ENCODE assay signal across 19 cellular contexts in genomic region chr17:1676401-1676800, GRCh38. TPM values are rescaled to one million over a fixed set of nuclear protein-coding genes. Genes with fewer than 3 reads are reported as not detected.
DNase-seq lines count a peak whose midpoint lies in the region; ATAC-seq, FAIRE-seq and TF ChIP-seq lines count a peak whose summit lies in the region.
"Had no signal": no experiment of that assay in that cellular context is flagged by ENCODE, and none has a peak within 500 bp of the region (broad histone marks: within the 10 kb centered on the region; RNA-seq: fewer than 3 reads in every experiment).

No MANE protein-coding gene starts in this region.

- no peak for ATAC-seq in pancreas
- ATAC-seq: GM23338 had no signal

- WGBS in mammary epithelial cell (ENCODE audit: low coverage, missing lambda C conversion rate) = 98% methylated on average over 5 of the region's 13 CpGs
- WGBS in pancreas, 2 donors = 90 to 96% methylated on average over 13 of the region's 13 CpGs

- H3K4me1 Mint-ChIP-seq in MCF 10A (ENCODE audit: insufficient read depth, unreplicated experiment) = no peaks in the 10 kb centered on the region
- no peaks in the 10 kb centered on the region for H3K4me1 Mint-ChIP-seq in astrocyte (ENCODE audit: low read depth, unreplicated experiment)
- H3K4me1 Mint-ChIP-seq in nephron progenitor cell = no peaks in the 10 kb centered on the region
- H3K4me1 Mint-ChIP-seq: GM23338 had no signal

- intact Hi-C loops in MCF 10A (cut with micrococcal nuclease) = no loop called here
- intact Hi-C loops in mammary epithelial cell (cut with micrococcal nuclease) = no loop called here
- intact Hi-C loops in pancreas (cut with DNase I) = no loop called here

- H3K4me3 ChIP-seq in mammary epithelial cell (replicated peaks in 1 of 3; ENCODE audit: insufficient read depth in 1 of 3, low read depth in 2 of 3, low read length in 3 of 3) (no peak overlapping the region), astrocyte (ENCODE audit: insufficient read depth, low read depth, low read length) (no peak overlapping the region), pancreas (no peak overlapping the region)
- H3K4me3 ChIP-seq: BLaER1 treated with 17β-estradiol and CSF1 and Interleukin-3, amounts not matched to agents 10 nM and 100 nM; GM23338 had no signal

- H3K9ac ChIP-seq in mammary epithelial cell (ENCODE audit: insufficient read depth, low read length) (no peak overlapping the region), astrocyte (ENCODE audit: low read length) (no peak overlapping the region)
- H3K9ac ChIP-seq: BLaER1 treated with 17β-estradiol and CSF1 and Interleukin-3, amounts not matched to agents 10 nM and 100 nM had no signal

- POLR2A ChIA-PET in MCF 10A (lab: Yijun Ruan, JAX) = no interaction called here

- H3K9me3 ChIP-seq in mammary epithelial cell (replicated peaks; ENCODE audit: insufficient read depth, low read length) = no peaks in the 10 kb centered on the region
- H3K9me3 ChIP-seq in astrocyte (ENCODE audit: insufficient read depth, low read depth, low read length) = no peaks in the 10 kb centered on the region
- H3K9me3 ChIP-seq in pancreas = no peaks in the 10 kb centered on the region
- H3K9me3 ChIP-seq: BLaER1 treated with 17β-estradiol and CSF1 and Interleukin-3, amounts not matched to agents 10 nM and 100 nM had no signal

- H3K36me3 Mint-ChIP-seq in MCF 10A (ENCODE audit: insufficient read depth, unreplicated experiment) (peaks cover 98% of the 10 kb centered on the region), astrocyte (ENCODE audit: low read depth, unreplicated experiment) (peaks cover 47% of the 10 kb centered on the region), nephron progenitor cell (ENCODE audit: low read depth) (peaks cover 91% of the 10 kb centered on the region)

- CTCF ChIA-PET in MCF 10A (lab: Yijun Ruan, JAX) (interaction anchor here (0.7 kb wide), 1 partner anchor 123 kb away, joined by 4 read pairs; no protein-coding TSS in a partner anchor), mammary epithelial cell (lab: Charles Lee; ENCODE audit: low non-redundant PET) (no interaction called here)

- FAIRE-seq in astrocyte (lab: Jason Lieb, UNC) (no peak), pancreas (lab: Jason Lieb, UNC) (no peak)
- FAIRE-seq: D721Med, GM19239, H54 had no signal

- dilution Hi-C loops in mammary epithelial cell (cut with HindIII; ENCODE audit: low sequenced_read_pairs) = loop anchor here (5.0 kb wide), 1 partner anchor 36 kb away; the partner anchor contains the start of gene TLCD2

- H3K9me3 Mint-ChIP-seq in MCF 10A (ENCODE audit: unreplicated experiment) = no peaks in the 10 kb centered on the region
- H3K9me3 Mint-ChIP-seq in astrocyte (ENCODE audit: unreplicated experiment) = no peaks in the 10 kb centered on the region
- H3K9me3 Mint-ChIP-seq in nephron progenitor cell = no peaks in the 10 kb centered on the region
- H3K9me3 Mint-ChIP-seq: CD8-positive, alpha-beta memory T cell; GM23338 had no signal

- no peak for DNase-seq in MCF 10A (ENCODE audit: unreplicated experiment)
- DNase-seq in mammary epithelial cell = no peak
- no peak for DNase-seq in astrocyte (ENCODE audit: low read depth)
- no peak for DNase-seq in nephron progenitor cell
- no peak for DNase-seq in pancreas
- no peak for DNase-seq in glomerular visceral epithelial cell (ENCODE audit: extremely low spot score)
- no peak for DNase-seq in DMS53 treated with DMSO at 0.1 percent for 48 hours (lab: John Stamatoyannopoulos, UW; ENCODE audit: unreplicated experiment)
- DNase-seq: 8988T; CD8-positive, alpha-beta memory T cell; COR-L47; DMS79; GDM1; HCEC 1CT had no signal

- H4K20me1 ChIP-seq in mammary epithelial cell (ENCODE audit: insufficient read depth, low read length) = no peaks in the 10 kb centered on the region
- H4K20me1 ChIP-seq in astrocyte (ENCODE audit: insufficient read depth, low read length) = peaks cover 64% of the 10 kb centered on the region

- no peak overlapping the region for H3K27ac Mint-ChIP-seq in MCF 10A (ENCODE audit: low read depth, unreplicated experiment)
- H3K27ac Mint-ChIP-seq in astrocyte (ENCODE audit: unreplicated experiment) = peak overlapping the region; percentile 20
- H3K27ac Mint-ChIP-seq in nephron progenitor cell = peak overlapping the region; percentile 51
- H3K27ac Mint-ChIP-seq: GM23338 had no signal

- H3K4me3 Mint-ChIP-seq in MCF 10A (ENCODE audit: unreplicated experiment) = no peak overlapping the region
- no peak overlapping the region for H3K4me3 Mint-ChIP-seq in astrocyte (ENCODE audit: unreplicated experiment)
- H3K4me3 Mint-ChIP-seq in nephron progenitor cell = no peak overlapping the region
- H3K4me3 Mint-ChIP-seq: CD8-positive, alpha-beta memory T cell; GM23338 had no signal

- H3K36me3 ChIP-seq in mammary epithelial cell (ENCODE audit: insufficient read depth, low read length) = peaks cover 81% of the 10 kb centered on the region
- peaks cover 83% of the 10 kb centered on the region for H3K36me3 ChIP-seq in astrocyte (ENCODE audit: insufficient read depth, low read length)
- peaks cover 29 to 97% (median 88%) of the 10 kb centered on the region in 3 donors for H3K36me3 ChIP-seq in pancreas

- H3K27me3 Mint-ChIP-seq in MCF 10A (ENCODE audit: insufficient read depth, unreplicated experiment) (no peaks in the 10 kb centered on the region), astrocyte (ENCODE audit: low read depth, unreplicated experiment) (no peaks in the 10 kb centered on the region), nephron progenitor cell (ENCODE audit: low read depth, poor library complexity) (no peaks in the 10 kb centered on the region)
- H3K27me3 Mint-ChIP-seq: CD8-positive, alpha-beta memory T cell had no signal

- H3K4me1 ChIP-seq in mammary epithelial cell (ENCODE audit: insufficient read depth, low read length) (no peaks in the 10 kb centered on the region), astrocyte (ENCODE audit: insufficient read depth, low read length) (peaks cover 3% of the 10 kb centered on the region), pancreas (no peaks in the 10 kb centered on the region)
- H3K4me1 ChIP-seq: BLaER1 treated with 17β-estradiol and CSF1 and Interleukin-3, amounts not matched to agents 10 nM and 100 nM had no signal

- in situ Hi-C loops in mammary epithelial cell (cut with MboI; ENCODE audit: low sequenced_read_pairs in 2 of 2) = no loop called here

- H2AFZ ChIP-seq in mammary epithelial cell (ENCODE audit: low read depth, low read length) (no peak overlapping the region), astrocyte (ENCODE audit: low read depth, low read length) (no peak overlapping the region)
- H2AFZ ChIP-seq: GM23338 had no signal

- H3K79me2 ChIP-seq in mammary epithelial cell (ENCODE audit: insufficient read depth, low read length) (peaks cover 54% of the 10 kb centered on the region), astrocyte (ENCODE audit: insufficient read depth, low read length) (peaks cover 35% of the 10 kb centered on the region)

- no peaks in the 10 kb centered on the region for H3K27me3 ChIP-seq in mammary epithelial cell (ENCODE audit: insufficient read depth, low read length)
- H3K27me3 ChIP-seq in astrocyte (ENCODE audit: insufficient read depth, low read length) = no peaks in the 10 kb centered on the region
- no peaks in the 10 kb centered on the region for H3K27me3 ChIP-seq in pancreas
- H3K27me3 ChIP-seq: BLaER1 treated with 17β-estradiol and CSF1 and Interleukin-3, amounts not matched to agents 10 nM and 100 nM had no signal

- TF ChIP-seq CTCF in MCF 10A (IDR thresholded peaks at IDR 0.05; ENCODE audit: unreplicated experiment) = no peak
- no peak for TF ChIP-seq CTCF in mammary epithelial cell (conservative IDR thresholded peaks at IDR 0.05 in 1 of 2, IDR thresholded peaks at IDR 0.05 in 1 of 2; ENCODE audit: extremely low read depth in 1 of 2, insufficient read depth in 1 of 2, low read depth in 1 of 2, low read length in 2 of 2)
- TF ChIP-seq CTCF in astrocyte (IDR thresholded peaks at IDR 0.05; ENCODE audit: insufficient read depth, low read depth, low read length) = no peak
- TF ChIP-seq CTCF in nephron progenitor cell (IDR thresholded peaks at IDR 0.05) = no peak
- no peak for TF ChIP-seq CTCF in pancreas (IDR thresholded peaks at IDR 0.05)

- no peak overlapping the region for H3K4me2 ChIP-seq in mammary epithelial cell (ENCODE audit: insufficient read depth, low read depth, low read length)
- no peak overlapping the region for H3K4me2 ChIP-seq in astrocyte (ENCODE audit: low read length)
- H3K4me2 ChIP-seq: BLaER1 treated with 17β-estradiol and CSF1 and Interleukin-3, amounts not matched to agents 10 nM and 100 nM; GM23338 had no signal

- H3K27ac ChIP-seq in mammary epithelial cell (ENCODE audit: insufficient read depth, low read depth, low read length) = no peak overlapping the region
- no peak overlapping the region for H3K27ac ChIP-seq in astrocyte (ENCODE audit: low read depth, low read length)
- no peak overlapping the region for H3K27ac ChIP-seq in pancreas
- H3K27ac ChIP-seq: BLaER1 treated with 17β-estradiol and CSF1 and Interleukin-3, amounts not matched to agents 10 nM and 100 nM had no signal

- BruUV-seq in MCF 10A (replicated peaks; lab: Mats Ljungman, UMichigan) (TSS peak; percentile 26), mammary epithelial cell (replicated peaks; lab: Mats Ljungman, UMichigan) (no TSS peak)

RNA-seq across cellular contexts. Expression of gene PRPF8, which starts 8.3 kb away (rescaled TPM):
- total RNA-seq in MCF 10A (2022) = 239 and 261 TPM in 2 replicates
- 100 to 1,000 TPM; 114 to 243 TPM for total RNA-seq in mammary epithelial cell
- polyA plus RNA-seq in mammary epithelial cell = 132 TPM
- polyA minus RNA-seq in mammary epithelial cell = 482 TPM
- 202 TPM in 2 replicates for total RNA-seq in astrocyte
- 100 to 1,000 TPM in 3 of 6 donors, 10 to 100 TPM in 3; 88.8 to 129 (median 100.0) TPM for total RNA-seq in pancreas
- polyA plus RNA-seq in pancreas = 10 to 100 TPM; 78.9 to 93.1 TPM

RNA-seq across cellular contexts. Expression of gene RILP, which starts 26.7 kb away (rescaled TPM):
- 1.6 and 2.6 TPM in 2 replicates for total RNA-seq in MCF 10A (2022)
- 1 to 10 TPM; 5.1 to 7.8 TPM for total RNA-seq in mammary epithelial cell
- polyA plus RNA-seq in mammary epithelial cell = 3.1 TPM
- not detected for polyA minus RNA-seq in mammary epithelial cell
- total RNA-seq in astrocyte = 7.5 and 7.8 TPM in 2 replicates
- total RNA-seq in pancreas = 1 to 10 TPM; 6.6 to 9.0 (median 7.8) TPM
- 10 to 100 TPM; 13.7 to 14.4 TPM for polyA plus RNA-seq in pancreas

RNA-seq across cellular contexts. Expression of gene SCARF1, which starts 30.9 kb away (rescaled TPM):
- total RNA-seq in MCF 10A (2022) (0.40 and 0.47 TPM in 2 replicates), mammary epithelial cell (under 1 TPM; 0.28 to 0.83 TPM), astrocyte (2.9 and 3.9 TPM in 2 replicates), pancreas (1 to 10 TPM; 2.0 to 5.0 (median 3.1) TPM)
- polyA plus RNA-seq in mammary epithelial cell (0.07 TPM), pancreas (1 to 10 TPM; 8.1 to 8.6 TPM)
- 0.41 TPM for polyA minus RNA-seq in mammary epithelial cell
- total RNA-seq: A673 had no signal

RNA-seq across cellular contexts. Expression of gene TLCD2, which starts 33.8 kb away (rescaled TPM):
- total RNA-seq in MCF 10A (2022) = 2.5 and 4.0 TPM in 2 replicates
- 1 to 10 TPM; 2.2 to 5.7 TPM for total RNA-seq in mammary epithelial cell
- 0.87 TPM for polyA plus RNA-seq in mammary epithelial cell
- polyA minus RNA-seq in mammary epithelial cell = 4.4 TPM
- total RNA-seq in astrocyte = 5.9 and 6.0 TPM in 2 replicates
- total RNA-seq in pancreas = 1 to 10 TPM in 5 of 6 donors, under 1 TPM in 1; 0.56 to 2.8 (median 1.4) TPM
- 1 to 10 TPM in 1 of 2 donors, under 1 TPM in 1; 0.75 to 1.4 TPM for polyA plus RNA-seq in pancreas

RNA-seq across cellular contexts. Expression of gene SLC43A2, which starts 47.8 kb away (rescaled TPM):
- total RNA-seq in MCF 10A (2022) (3.1 and 5.6 TPM in 2 replicates), mammary epithelial cell (10 to 100 TPM; 11.5 to 34.3 TPM), astrocyte (17.9 and 18.0 TPM in 2 replicates), pancreas (10 to 100 TPM in 3 of 6 donors, 1 to 10 TPM in 3; 2.6 to 14.5 (median 7.3) TPM)
- polyA plus RNA-seq in mammary epithelial cell (13.0 TPM), pancreas (10 to 100 TPM in 1 of 2 donors, 1 to 10 TPM in 1; 9.7 to 10.1 TPM)
- 12.4 TPM for polyA minus RNA-seq in mammary epithelial cell
